ENCODE assay signal across 22 cellular contexts in genomic region chr15:30870681-30871080, GRCh38.
"Had no signal": no experiment of that assay in that cellular context is flagged by ENCODE, and none has a peak within 500 bp of the region (broad histone marks: within the 10 kb centered on the region; RNA-seq: fewer than 3 reads in every experiment).

No MANE protein-coding gene starts in this region.

- FAIRE-seq: HepG2 had no signal

- DNase-seq: IMR-90, Karpas-422, KG1, MG63, NCI-H1092, NCI-H1105 treated with DMSO at 0.1 percent for 48 hours, NCI-H1417 treated with DMSO at 0.1 percent for 48 hours, NCI-H1694 treated with DMSO at 0.1 percent for 48 hours, NCI-H1930, NCI-H2081, NCI-H2107, NCI-H226, NCI-H446, NCI-H510A, NCI-H524 treated with DMSO at 0.1 percent for 48 hours, NCI-H774, Peyer's patch, SHP77 treated with DMSO at 0.1 percent for 48 hours, SJCRH30 had no signal

- H3K4me3 ChIP-seq: MG63, Peyer's patch, SJCRH30 had no signal

- H3K9me3 ChIP-seq: MG63, Peyer's patch, SJCRH30 had no signal

- H3K36me3 ChIP-seq: Peyer's patch, SJCRH30 had no signal

- H3K4me1 ChIP-seq: Peyer's patch had no signal

- H3K27ac ChIP-seq: Peyer's patch, SJCRH30 had no signal

- ATAC-seq: HepG2, Right ventricle myocardium inferior, SK-N-SH treated with all-trans-retinoic acid at 6 μM for 48 hours had no signal
